ENCODE assay signal across 12 cellular contexts in genomic region chr19:42465827-42466280, GRCh38. TPM values are rescaled to one million over a fixed set of nuclear protein-coding genes. Genes with fewer than 3 reads are reported as not detected.
A peak's percentile ranks its signal among the peaks of the same experiment; 100 is the strongest.
DNase-seq lines count a peak whose midpoint lies in the region; ATAC-seq and TF ChIP-seq lines count a peak whose summit lies in the region.
"Had no signal": no experiment of that assay in that cellular context is flagged by ENCODE, and none has a peak within 500 bp of the region (broad histone marks: within the 10 kb centered on the region; RNA-seq: fewer than 3 reads in every experiment).

No MANE protein-coding gene starts in this region.

- WGBS in spleen, 5 donors, result 48 to 78% (median 61%) methylated on average over 5 of the region's 5 CpGs

- no peaks in the 10 kb centered on the region for H3K27me3 ChIP-seq in spleen (replicated peaks in 1 of 7)

- TF ChIP-seq CTCF in spleen (IDR thresholded peaks at IDR 0.05 in 8 of 11, conservative IDR thresholded peaks at IDR 0.05 in 3 of 11), result peak in 6 of 11 experiments; percentile 13 to 49 (median 32)

- peak overlapping the region in 4 of 8 donors; percentile 45 to 63 (median 56) for H3K27ac ChIP-seq in spleen
- H3K27ac ChIP-seq: GM23248 had no signal

- TF ChIP-seq POLR2A in spleen (IDR thresholded peaks at IDR 0.05), result no peak

- no peak overlapping the region for H3K4me3 ChIP-seq in spleen
- H3K4me3 ChIP-seq: GM23248 had no signal

- H3K9me3 ChIP-seq in spleen, result no peaks in the 10 kb centered on the region

- peak; percentile 83 for DNase-seq in MV-4-11 (lab: John Stamatoyannopoulos, UW)
- DNase-seq in spleen, result peak; percentile 78
- DNase-seq in NCI-H526 treated with DMSO at 0.1 percent for 48 hours (lab: John Stamatoyannopoulos, UW), result no peak
- no peak for DNase-seq in cerebellum (ENCODE audit: low spot score)
- DNase-seq: central memory CD4-positive, alpha-beta T cell; immature natural killer cell; NCI-H1436 treated with DMSO at 0.1 percent for 48 hours; stimulated activated CD4-positive, alpha-beta T cell treated with anti-CD3 and anti-CD28 coated beads, Interleukin-15, amount 100 ng/mL, for 24 hours had no signal

- peaks cover 13 to 63% (median 36%) of the 10 kb centered on the region in 6 donors for H3K4me1 ChIP-seq in spleen

- ATAC-seq in GM18907 (IDR thresholded peaks at IDR 0.05; ENCODE audit: unreplicated experiment) (peak; percentile 75), GM21786 (IDR thresholded peaks at IDR 0.05; ENCODE audit: unreplicated experiment) (peak; percentile 75), HG03469 (IDR thresholded peaks at IDR 0.05; ENCODE audit: unreplicated experiment) (no peak)

- H3K36me3 ChIP-seq in spleen, result no peaks in the 10 kb centered on the region

- intact Hi-C loops in spleen (cut with DNase I; ENCODE audit: low total_unique reads), result no loop called here

RNA-seq across cellular contexts. Expression of gene CXCL17, which starts 23.1 kb away (rescaled TPM):
- total RNA-seq in spleen, result not detected
- under 1 TPM; 0.11 to 0.19 (median 0.12) TPM for polyA plus RNA-seq in spleen
- not detected for total RNA-seq in cerebellum
- total RNA-seq: GM23248 had no signal
- polyA plus RNA-seq: GM23248, immature natural killer cell had no signal

RNA-seq across cellular contexts. Expression of gene LIPE, which starts 38.7 kb away (rescaled TPM):
- total RNA-seq in spleen, result 10 to 100 TPM; 20.7 to 43.7 (median 25.3) TPM
- 10 to 100 TPM; 20.6 to 39.5 (median 21.1) TPM for polyA plus RNA-seq in spleen
- 13.0 TPM for total RNA-seq in cerebellum

Comparison
In these comparisons a context has a peak if more than half of its experiments do, and no peak if none do; other contexts are left out.
1. DNase-seq: peak in MV-4-11 (single experiment) and spleen (single experiment); none in NCI-H526 treated with DMSO at 0.1 percent for 48 hours (single experiment) and cerebellum (single experiment).